In genomic region chrX:17559728-17560379, GRCh38 we compare ENCODE assay signal across 1 cellular context.
TF ChIP-seq lines count a peak whose summit lies in the region.

No MANE protein-coding gene starts in this region.

TF ChIP-seq in HepG2, 621 proteins besides CTCF, POLR2A, EP300 and RAD21 (continued from another document):
- TF ChIP-seq ZNF318 (CRISPR knock-in tag; IDR thresholded peaks at IDR 0.05) = no peak
- no peak for TF ChIP-seq CBX2 (IDR thresholded peaks at IDR 0.05; ENCODE audit: low read depth, low read length)
- no peak for TF ChIP-seq CBX2 (CRISPR knock-in tag; IDR thresholded peaks at IDR 0.05; ENCODE audit: low read depth)
- TF ChIP-seq ZSCAN30 (CRISPR knock-in tag; IDR thresholded peaks at IDR 0.05) = no peak
- TF ChIP-seq ZNF441 (CRISPR knock-in tag; IDR thresholded peaks at IDR 0.05; ENCODE audit: borderline replicate concordance) = no peak
- TF ChIP-seq ZNF414 (CRISPR knock-in tag; IDR thresholded peaks at IDR 0.05) = no peak
